Comparison of ENCODE assay signal across 8 cellular contexts in the genomic region with DNA sequence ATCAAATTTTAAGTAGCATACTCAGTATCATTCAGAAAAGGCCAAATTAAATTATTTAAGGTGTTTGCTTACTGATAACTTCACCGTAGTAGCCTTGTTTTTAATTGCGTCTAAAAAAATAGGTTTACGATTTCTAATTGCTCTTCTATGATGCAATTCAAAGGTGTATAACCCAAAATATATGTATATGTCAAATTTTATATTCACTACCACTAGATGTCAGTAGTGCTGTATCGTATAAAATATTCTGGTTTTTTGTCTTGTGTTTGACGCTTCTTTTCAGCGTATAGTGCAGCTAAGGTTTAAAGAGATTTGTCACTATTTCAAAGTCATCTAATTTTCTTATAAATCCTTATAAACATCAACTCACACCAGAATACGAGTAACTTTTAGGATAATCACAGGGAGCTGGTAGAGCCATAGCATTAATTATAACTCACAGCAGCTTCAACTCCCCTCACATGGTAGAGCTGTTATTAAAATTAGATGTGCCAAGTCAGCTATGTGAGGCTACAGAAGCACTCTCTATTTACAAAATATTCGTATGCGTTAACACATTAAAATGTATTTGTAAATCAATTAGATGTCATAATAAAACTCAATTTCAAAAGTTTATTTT. TPM values are rescaled to one million over a fixed set of nuclear protein-coding genes. Genes with fewer than 3 reads are reported as not detected.
DNase-seq lines count a peak whose midpoint lies in the region; ATAC-seq and TF ChIP-seq lines count a peak whose summit lies in the region.

No MANE protein-coding gene starts in this region.

- H3K9me3 Mint-ChIP-seq in immature natural killer cell = no peaks in the 10 kb centered on the region

- H3K4me1 Mint-ChIP-seq in immature natural killer cell = peaks cover 13 to 21% of the 10 kb centered on the region in 2 donors

- ATAC-seq in SK-N-SH treated with all-trans-retinoic acid at 6 μM for 48 hours (no peak), upper lobe of left lung (ENCODE audit: low FRiP score in 2 of 2) (no peak), HG02798 (IDR thresholded peaks at IDR 0.05; ENCODE audit: poor library complexity, unreplicated experiment) (no peak), HG02763 (IDR thresholded peaks at IDR 0.05; ENCODE audit: unreplicated experiment) (no peak)

- no peak overlapping the region for H3K4me3 Mint-ChIP-seq in immature natural killer cell

- peak; percentile 76 for TF ChIP-seq CTCF in SK-N-SH (IDR thresholded peaks at IDR 0.05)
- TF ChIP-seq CTCF in upper lobe of left lung (IDR thresholded peaks at IDR 0.05) = peak in 4 of 6 experiments; percentile 43 to 51 (median 51)

- no peaks in the 10 kb centered on the region for H3K36me3 Mint-ChIP-seq in immature natural killer cell

- H3K27me3 ChIP-seq in SK-N-SH (ENCODE audit: insufficient read depth) = no peaks in the 10 kb centered on the region
- H3K27me3 ChIP-seq in adipocyte (replicated peaks; ENCODE audit: control insufficient read depth, insufficient read depth, low read length) = no peaks in the 10 kb centered on the region
- peaks cover 0 to 7% (median 2%) of the 10 kb centered on the region in 4 donors for H3K27me3 ChIP-seq in upper lobe of left lung

- H4K20me1 ChIP-seq in SK-N-SH (ENCODE audit: insufficient read depth) = peaks cover 56% of the 10 kb centered on the region

- peaks cover 58 to 59% of the 10 kb centered on the region in 2 experiments for H3K36me3 ChIP-seq in SK-N-SH (replicated peaks in 1 of 2; ENCODE audit: control insufficient read depth in 1 of 2, insufficient read depth in 2 of 2, low read length in 1 of 2)
- H3K36me3 ChIP-seq in adipocyte (ENCODE audit: control insufficient read depth, insufficient read depth, low read length, severe bottlenecking) = peaks cover 8% of the 10 kb centered on the region
- H3K36me3 ChIP-seq in upper lobe of left lung = peaks cover 0 to 1% (median 0%) of the 10 kb centered on the region in 4 donors

- H3K4me3 ChIP-seq in SK-N-SH (ENCODE audit: low read depth in 2 of 2, low read length in 1 of 2) (peak overlapping the region; percentile 76 to 93), adipocyte (ENCODE audit: low read length) (peak overlapping the region; percentile 38), upper lobe of left lung (no peak overlapping the region)

- H3K4me1 ChIP-seq in SK-N-SH (ENCODE audit: control insufficient read depth in 1 of 2, insufficient read depth in 2 of 2, low read depth in 1 of 2, low read length in 1 of 2) (peaks cover 8 to 21% of the 10 kb centered on the region in 2 experiments; a peak in 3 of 4 replicates), adipocyte (ENCODE audit: control insufficient read depth, insufficient read depth, low read length) (peaks cover 48% of the 10 kb centered on the region), upper lobe of left lung (peaks cover 4 to 29% (median 10%) of the 10 kb centered on the region in 4 donors)

- H3K9me3 ChIP-seq in SK-N-SH = no peaks in the 10 kb centered on the region
- no peaks in the 10 kb centered on the region for H3K9me3 ChIP-seq in adipocyte (ENCODE audit: control insufficient read depth, low read length)
- H3K9me3 ChIP-seq in upper lobe of left lung = no peaks in the 10 kb centered on the region

- peak overlapping the region; percentile 80 for H3K4me2 ChIP-seq in SK-N-SH

- no peaks in the 10 kb centered on the region for H3K9me2 ChIP-seq in SK-N-SH

- TF ChIP-seq RAD21 in SK-N-SH (IDR thresholded peaks at IDR 0.05; ENCODE audit: low read length) = peak; percentile 74

- CTCF ChIA-PET in SK-N-SH (lab: Yijun Ruan, JAX) = interaction anchor here (0.7 to 11.5 kb wide), 25 partner anchors 9 to 295 kb away, joined by 3 to 134 read pairs (median 5); no protein-coding TSS in a partner anchor

- no peak overlapping the region for H3K27ac Mint-ChIP-seq in immature natural killer cell

- TF ChIP-seq EP300 in SK-N-SH (IDR thresholded peaks at IDR 0.05; ENCODE audit: borderline replicate concordance in 1 of 2, low read depth in 1 of 2, low read length in 1 of 2) = no peak
- no peak for TF ChIP-seq EP300 in upper lobe of left lung (IDR thresholded peaks at IDR 0.05)

- 1% methylated on average over 9 of the region's 9 CpGs for WGBS in SK-N-SH (ENCODE audit: low lambda C conversion rate)
- WGBS in upper lobe of left lung, 2 donors = 30 to 39% methylated on average over 9 of the region's 9 CpGs

- POLR2A ChIA-PET in SK-N-SH (lab: Yijun Ruan, JAX) = no interaction called here

- H3K9ac ChIP-seq in SK-N-SH (peak overlapping the region; percentile 96; the same call in 1 of the 2 replicates), adipocyte (ENCODE audit: low read length) (peak overlapping the region; percentile 18)

- no peak overlapping the region for H2AFZ ChIP-seq in SK-N-SH (ENCODE audit: low read depth)

- no peak for TF ChIP-seq POLR2A in upper lobe of left lung (IDR thresholded peaks at IDR 0.05)

- H3K27ac ChIP-seq in SK-N-SH (ENCODE audit: low read depth in 2 of 2, low read length in 1 of 2) (peak overlapping the region; percentile 94 to 98), upper lobe of left lung (no peak overlapping the region)

- peaks cover 2 to 16% (median 10%) of the 10 kb centered on the region in 3 donors for H3K27me3 Mint-ChIP-seq in immature natural killer cell (ENCODE audit: low read depth in 3 of 3)

- peaks cover 19% of the 10 kb centered on the region for H3F3A ChIP-seq in SK-N-SH (replicated peaks; ENCODE audit: insufficient read depth)

- peaks cover 97% of the 10 kb centered on the region for H3K79me2 ChIP-seq in SK-N-SH (ENCODE audit: insufficient read depth)

- no peak for DNase-seq in SK-N-SH
- DNase-seq in NCI-H146 treated with DMSO at 0.1 percent for 48 hours (lab: John Stamatoyannopoulos, UW; ENCODE audit: unreplicated experiment) = peak; percentile 77
- peak; percentile 87 for DNase-seq in adipocyte (ENCODE audit: low read depth)
- DNase-seq in immature natural killer cell = peak; percentile 28 to 42 (median 31)
- no peak for DNase-seq in upper lobe of left lung

TF ChIP-seq in SK-N-SH, 30 proteins besides CTCF, POLR2A, EP300 and RAD21:
- TF ChIP-seq TEAD4 (IDR thresholded peaks at IDR 0.05; ENCODE audit: borderline replicate concordance, insufficient read depth) (no peak), MXI1 (IDR thresholded peaks at IDR 0.05; ENCODE audit: low read depth, low read length) (0 out of 2 replicates have a peak, but pooled peaks have one; percentile 31), RXRA (IDR thresholded peaks at IDR 0.05; ENCODE audit: borderline replicate concordance, low read depth) (no peak), FOSL2 (IDR thresholded peaks at IDR 0.05; ENCODE audit: borderline replicate concordance, low read depth) (no peak), FOXJ3 (CRISPR knock-in tag; IDR thresholded peaks at IDR 0.05) (no peak), TAF1 (IDR thresholded peaks at IDR 0.05; ENCODE audit: borderline replicate concordance, low read depth, low read length) (no peak), SMC3 (IDR thresholded peaks at IDR 0.05; ENCODE audit: low read depth, low read length) (peak; percentile 51), NRF1 (IDR thresholded peaks at IDR 0.05; ENCODE audit: low read depth, low read length) (no peak), YY1 (IDR thresholded peaks at IDR 0.05; ENCODE audit: low read depth) (no peak), EZH2phosphoT487 (IDR thresholded peaks at IDR 0.05; ENCODE audit: borderline replicate concordance, low read depth) (no peak), ELF1 (IDR thresholded peaks at IDR 0.05) (no peak), GATA2 (CRISPR knock-in tag; IDR thresholded peaks at IDR 0.05) (no peak), RFX5 (IDR thresholded peaks at IDR 0.05; ENCODE audit: low read length) (no peak)
- TF ChIP-seq, protein P1, sequence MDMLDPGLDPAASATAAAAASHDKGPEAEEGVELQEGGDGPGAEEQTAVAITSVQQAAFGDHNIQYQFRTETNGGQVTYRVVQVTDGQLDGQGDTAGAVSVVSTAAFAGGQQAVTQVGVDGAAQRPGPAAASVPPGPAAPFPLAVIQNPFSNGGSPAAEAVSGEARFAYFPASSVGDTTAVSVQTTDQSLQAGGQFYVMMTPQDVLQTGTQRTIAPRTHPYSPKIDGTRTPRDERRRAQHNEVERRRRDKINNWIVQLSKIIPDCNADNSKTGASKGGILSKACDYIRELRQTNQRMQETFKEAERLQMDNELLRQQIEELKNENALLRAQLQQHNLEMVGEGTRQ (IDR thresholded peaks at IDR 0.05; ENCODE audit: borderline replicate concordance, low read depth, low read length) = no peak
TF ChIP-seq in SK-N-SH: peak in this region for 2.

TF ChIP-seq in SK-N-SH treated with all-trans-retinoic acid at 6 μM for 48 hours, 23 proteins besides CTCF, POLR2A, EP300 and RAD21 (continues in another document):
- TF ChIP-seq, protein P2, sequence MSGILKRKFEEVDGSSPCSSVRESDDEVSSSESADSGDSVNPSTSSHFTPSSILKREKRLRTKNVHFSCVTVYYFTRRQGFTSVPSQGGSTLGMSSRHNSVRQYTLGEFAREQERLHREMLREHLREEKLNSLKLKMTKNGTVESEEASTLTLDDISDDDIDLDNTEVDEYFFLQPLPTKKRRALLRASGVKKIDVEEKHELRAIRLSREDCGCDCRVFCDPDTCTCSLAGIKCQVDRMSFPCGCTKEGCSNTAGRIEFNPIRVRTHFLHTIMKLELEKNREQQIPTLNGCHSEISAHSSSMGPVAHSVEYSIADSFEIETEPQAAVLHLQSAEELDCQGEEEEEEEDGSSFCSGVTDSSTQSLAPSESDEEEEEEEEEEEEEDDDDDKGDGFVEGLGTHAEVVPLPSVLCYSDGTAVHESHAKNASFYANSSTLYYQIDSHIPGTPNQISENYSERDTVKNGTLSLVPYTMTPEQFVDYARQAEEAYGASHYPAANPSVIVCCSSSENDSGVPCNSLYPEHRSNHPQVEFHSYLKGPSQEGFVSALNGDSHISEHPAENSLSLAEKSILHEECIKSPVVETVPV (CRISPR knock-in tag; IDR thresholded peaks at IDR 0.05) = no peak
- TF ChIP-seq ZFP30 (CRISPR knock-in tag; IDR thresholded peaks at IDR 0.05) = no peak
- no peak for TF ChIP-seq TCF4 (CRISPR knock-in tag; IDR thresholded peaks at IDR 0.05; ENCODE audit: borderline replicate concordance)
- no peak for TF ChIP-seq ZC3H10 (CRISPR knock-in tag; IDR thresholded peaks at IDR 0.05)
- TF ChIP-seq GLIS3 (CRISPR knock-in tag; IDR thresholded peaks at IDR 0.05) = no peak
- TF ChIP-seq CSDC2 (CRISPR knock-in tag; IDR thresholded peaks at IDR 0.05) = no peak
- TF ChIP-seq ZNF70 (CRISPR knock-in tag; IDR thresholded peaks at IDR 0.05) = no peak
- no peak for TF ChIP-seq RARB (CRISPR knock-in tag; IDR thresholded peaks at IDR 0.05)

RNA-seq across cellular contexts. Expression of a gene that starts 3.5 kb away (rescaled TPM):
- polyA plus RNA-seq in SK-N-SH (2012; rRNA removed) (594 and 851 TPM in 2 replicates), immature natural killer cell (1 to 10 TPM; 1.7 to 5.8 (median 4.6) TPM)
- 877 and 880 TPM in 2 replicates for polyA plus RNA-seq in SK-N-SH (2012; cell fraction: cytosol; rRNA removed)
- polyA plus RNA-seq in SK-N-SH (2012; cell fraction: nucleus; rRNA removed) = 163 and 392 TPM in 2 replicates
- total RNA-seq in upper lobe of left lung = 10 to 100 TPM in 4 of 6 donors, 1 to 10 TPM in 2; 6.3 to 38.5 (median 16.8) TPM

Comparison
In these comparisons a context has a peak if more than half of its experiments do, and no peak if none do; other contexts are left out.
1. DNase-seq: peak in NCI-H146 treated with DMSO at 0.1 percent for 48 hours (single experiment), adipocyte (single experiment) and immature natural killer cell (3 of 3); none in SK-N-SH (single experiment) and upper lobe of left lung (0 of 2).
2. H3K27ac ChIP-seq: peak in SK-N-SH (2 of 2); none in upper lobe of left lung (0 of 4).
3. H3K4me3 ChIP-seq: peak in SK-N-SH (2 of 2) and adipocyte (single experiment); none in upper lobe of left lung (0 of 4).
4. RNA of a gene that starts 3.5 kb away (polyA plus RNA-seq): 163 to 880 TPM in SK-N-SH; 1.7 to 5.8 TPM in immature natural killer cell; every median in the first group is over 10 times any median in the second.